Comparison of ENCODE assay signal across 19 cellular contexts in genomic region chr2:16038586-16038985, GRCh38.
DNase-seq lines count a peak whose midpoint lies in the region; ATAC-seq and TF ChIP-seq lines count a peak whose summit lies in the region.
"Had no signal": no experiment of that assay in that cellular context is flagged by ENCODE, and none has a peak within 500 bp of the region (broad histone marks: within the 10 kb centered on the region; RNA-seq: fewer than 3 reads in every experiment).

No MANE protein-coding gene starts in this region.

- no peaks in the 10 kb centered on the region for H3K4me1 ChIP-seq in CD4-positive, alpha-beta memory T cell (ENCODE audit: insufficient read depth, low read length)
- H3K4me1 ChIP-seq: A549 had no signal

- no peaks in the 10 kb centered on the region for H3K9me3 ChIP-seq in CD4-positive, alpha-beta memory T cell (ENCODE audit: control insufficient read depth in 1 of 2, low read length in 2 of 2)
- H3K9me3 ChIP-seq: A549 had no signal

- no peaks in the 10 kb centered on the region for H3K36me3 Mint-ChIP-seq in brain
- no peaks in the 10 kb centered on the region for H3K36me3 Mint-ChIP-seq in nephron progenitor cell (ENCODE audit: low read depth)
- no peaks in the 10 kb centered on the region for H3K36me3 Mint-ChIP-seq in CD4-positive, alpha-beta memory T cell
- H3K36me3 Mint-ChIP-seq in T-cell: no peaks in the 10 kb centered on the region
- H3K36me3 Mint-ChIP-seq: CD4-positive, CD25-positive, alpha-beta regulatory T cell had no signal

- TF ChIP-seq CTCF in brain (conservative IDR thresholded peaks at IDR 0.05) (no peak), nephron progenitor cell (IDR thresholded peaks at IDR 0.05) (no peak)

- no peak for ATAC-seq in T-cell (replicated peaks in 1 of 4)
- no peak for ATAC-seq in HG03039 (IDR thresholded peaks at IDR 0.05; ENCODE audit: unreplicated experiment)
- no peak for ATAC-seq in HG03139 (IDR thresholded peaks at IDR 0.05; ENCODE audit: unreplicated experiment)
- ATAC-seq: A549, Panc1, Right ventricle myocardium inferior, SK-N-SH treated with all-trans-retinoic acid at 6 μM for 48 hours had no signal

- H3K27me3 ChIP-seq in CD4-positive, alpha-beta memory T cell (ENCODE audit: insufficient read depth, low read length): no peaks in the 10 kb centered on the region

- DNase-seq in NCI-H2227 (lab: John Stamatoyannopoulos, UW; ENCODE audit: unreplicated experiment): peak; percentile 36
- no peak for DNase-seq in NCI-H2227 treated with DMSO at 0.1 percent for 48 hours (lab: John Stamatoyannopoulos, UW)
- peak; percentile 44 for DNase-seq in nephron progenitor cell
- no peak for DNase-seq in CD4-positive, alpha-beta memory T cell
- no peak for DNase-seq in T-cell
- DNase-seq: CD4-positive, CD25-positive, alpha-beta regulatory T cell; H9; KG1; NCI-H1092; NCI-H2029; NCI-H226; NCI-H748 treated with DMSO at 0.1 percent for 48 hours had no signal

- CTCF ChIA-PET in CD4-positive, alpha-beta memory T cell (lab: Charles Lee; ENCODE audit: partially characterized antibody): no interaction called here
- CTCF ChIA-PET in T-cell (lab: Charles Lee): no interaction called here

- POLR2A ChIA-PET in CD4-positive, alpha-beta memory T cell (lab: Charles Lee; ENCODE audit: partially characterized antibody): no interaction called here
- POLR2A ChIA-PET in T-cell (lab: Charles Lee): no interaction called here

- H3K4me3 Mint-ChIP-seq in brain (peak overlapping the region in 3 of 5 experiments; percentile 30 to 66 (median 54)), nephron progenitor cell (peak overlapping the region; percentile 59), T-cell (no peak overlapping the region)
- H3K4me3 Mint-ChIP-seq in CD4-positive, alpha-beta memory T cell: no peak overlapping the region
- H3K4me3 Mint-ChIP-seq: CD4-positive, CD25-positive, alpha-beta regulatory T cell; H9 had no signal

- H3K4me1 Mint-ChIP-seq in brain (peaks cover 44% of the 10 kb centered on the region), nephron progenitor cell (peaks cover 76% of the 10 kb centered on the region), T-cell (no peaks in the 10 kb centered on the region)
- no peaks in the 10 kb centered on the region for H3K4me1 Mint-ChIP-seq in CD4-positive, alpha-beta memory T cell

- H3K9me3 Mint-ChIP-seq in brain (peaks cover 0 to 2% (median 0%) of the 10 kb centered on the region in 5 experiments), nephron progenitor cell (no peaks in the 10 kb centered on the region), T-cell (no peaks in the 10 kb centered on the region)
- H3K9me3 Mint-ChIP-seq in CD4-positive, alpha-beta memory T cell: peaks cover 0 to 5% (median 0%) of the 10 kb centered on the region in 8 donors
- H3K9me3 Mint-ChIP-seq: H9 had no signal

- intact Hi-C loops in CD4-positive, alpha-beta memory T cell (cut with micrococcal nuclease): no loop called here

- H3K4me3 ChIP-seq in CD4-positive, alpha-beta memory T cell (ENCODE audit: low read length in 2 of 2): no peak overlapping the region
- H3K4me3 ChIP-seq: A549 had no signal

- H3K27ac Mint-ChIP-seq in brain (peak overlapping the region; percentile 41 to 77 (median 63)), nephron progenitor cell (peak overlapping the region; percentile 98), T-cell (no peak overlapping the region)
- H3K27ac Mint-ChIP-seq in CD4-positive, alpha-beta memory T cell: no peak overlapping the region
- H3K27ac Mint-ChIP-seq: CD4-positive, CD25-positive, alpha-beta regulatory T cell had no signal

- no peaks in the 10 kb centered on the region for H3K36me3 ChIP-seq in CD4-positive, alpha-beta memory T cell (ENCODE audit: insufficient read depth, low read length)

- H3K27me3 Mint-ChIP-seq in brain: peaks cover 7% of the 10 kb centered on the region
- peaks cover 2% of the 10 kb centered on the region for H3K27me3 Mint-ChIP-seq in nephron progenitor cell (ENCODE audit: low read depth, poor library complexity)
- peaks cover 0 to 4% of the 10 kb centered on the region in 2 donors for H3K27me3 Mint-ChIP-seq in CD4-positive, alpha-beta memory T cell
- peaks cover 0 to 3% of the 10 kb centered on the region in 2 donors for H3K27me3 Mint-ChIP-seq in T-cell
- H3K27me3 Mint-ChIP-seq: CD4-positive, CD25-positive, alpha-beta regulatory T cell had no signal

- H3K27ac ChIP-seq in CD4-positive, alpha-beta memory T cell (ENCODE audit: low read depth, low read length): no peak overlapping the region
- H3K27ac ChIP-seq: A549 had no signal

Comparison
In these comparisons a context has a peak if more than half of its experiments do, and no peak if none do; other contexts are left out.
1. DNase-seq: peak in NCI-H2227 (single experiment) and nephron progenitor cell (single experiment); none in NCI-H2227 treated with DMSO at 0.1 percent for 48 hours (single experiment), CD4-positive, alpha-beta memory T cell (0 of 5) and T-cell (0 of 34).
2. H3K27ac Mint-ChIP-seq: peak in brain (5 of 5) and nephron progenitor cell (single experiment); none in CD4-positive, alpha-beta memory T cell (0 of 7) and T-cell (0 of 2).
3. H3K4me3 Mint-ChIP-seq: peak in brain (3 of 5) and nephron progenitor cell (single experiment); none in CD4-positive, alpha-beta memory T cell (0 of 8) and T-cell (0 of 3).